In the genomic region with DNA sequence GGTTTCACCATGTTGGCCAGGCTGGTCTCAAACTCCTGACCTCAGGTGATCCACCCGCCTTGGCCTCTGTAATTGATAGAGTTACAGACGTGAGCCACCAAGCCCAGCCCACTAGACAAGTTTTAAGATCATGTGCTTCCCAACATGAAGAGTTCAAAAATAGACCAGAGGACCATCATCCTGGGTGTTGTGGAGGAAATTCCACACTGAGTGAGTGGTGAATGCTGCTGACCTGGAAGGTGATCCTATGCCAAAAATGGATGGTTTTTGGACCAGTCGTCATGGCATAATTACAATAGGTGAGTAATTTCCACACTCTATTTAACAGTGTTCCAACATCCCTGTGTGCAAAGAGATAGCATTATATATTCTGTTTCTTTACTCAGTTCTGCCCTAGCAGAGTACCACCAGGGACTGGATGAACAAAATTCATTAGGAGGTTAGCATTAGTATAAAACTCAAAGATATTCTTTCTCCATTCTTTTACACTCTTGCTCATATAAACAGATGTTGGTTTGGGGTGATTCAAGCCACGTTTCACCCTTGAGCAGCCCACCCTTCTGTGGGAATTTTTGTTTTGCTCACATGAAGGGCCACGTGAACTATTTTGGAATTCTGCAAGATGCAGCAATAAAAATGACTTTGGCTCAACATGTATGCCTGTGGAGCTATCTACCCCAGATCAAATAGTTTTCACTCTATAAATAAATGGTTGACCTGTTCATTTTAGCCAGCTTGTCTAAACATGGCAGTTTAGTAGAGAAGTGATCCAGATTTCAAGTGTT, we compare ENCODE assay signal across 2 cellular contexts.
TF ChIP-seq lines count a peak whose summit lies in the region.

No MANE protein-coding gene starts in this region.

TF ChIP-seq in IMR-90, 13 proteins besides CTCF, POLR2A, EP300 and RAD21:
- TF ChIP-seq NFE2L2 (IDR thresholded peaks at IDR 0.05; ENCODE audit: low read depth, low read length), result no peak
- TF ChIP-seq RFX5 (IDR thresholded peaks at IDR 0.05; ENCODE audit: low read depth, low read length), result no peak
- no peak for TF ChIP-seq RCOR1 (IDR thresholded peaks at IDR 0.05; ENCODE audit: insufficient replicate concordance, low read length)
- TF ChIP-seq, protein P1, sequence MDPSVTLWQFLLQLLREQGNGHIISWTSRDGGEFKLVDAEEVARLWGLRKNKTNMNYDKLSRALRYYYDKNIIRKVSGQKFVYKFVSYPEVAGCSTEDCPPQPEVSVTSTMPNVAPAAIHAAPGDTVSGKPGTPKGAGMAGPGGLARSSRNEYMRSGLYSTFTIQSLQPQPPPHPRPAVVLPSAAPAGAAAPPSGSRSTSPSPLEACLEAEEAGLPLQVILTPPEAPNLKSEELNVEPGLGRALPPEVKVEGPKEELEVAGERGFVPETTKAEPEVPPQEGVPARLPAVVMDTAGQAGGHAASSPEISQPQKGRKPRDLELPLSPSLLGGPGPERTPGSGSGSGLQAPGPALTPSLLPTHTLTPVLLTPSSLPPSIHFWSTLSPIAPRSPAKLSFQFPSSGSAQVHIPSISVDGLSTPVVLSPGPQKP (IDR thresholded peaks at IDR 0.05; ENCODE audit: borderline replicate concordance, low read depth, low read length), result no peak
- no peak for TF ChIP-seq CEBPB (IDR thresholded peaks at IDR 0.05; ENCODE audit: low read depth, low read length)
- no peak for TF ChIP-seq CHD1 (IDR thresholded peaks at IDR 0.05; ENCODE audit: low read depth, low read length)
- TF ChIP-seq SMC3 (IDR thresholded peaks at IDR 0.05; ENCODE audit: low read depth, low read length), result no peak

TF ChIP-seq in HEK293T, 16 proteins besides CTCF, POLR2A, EP300 and RAD21:
- TF ChIP-seq FOXM1 (IDR thresholded peaks at IDR 0.05; ENCODE audit: borderline replicate concordance) (no peak), ELF4 (IDR thresholded peaks at IDR 0.05) (no peak), SUZ12 (IDR thresholded peaks at IDR 0.05) (no peak), ARNT (IDR thresholded peaks at IDR 0.05) (no peak), BHLHE40 (IDR thresholded peaks at IDR 0.05; ENCODE audit: borderline replicate concordance) (no peak), FOXA1 (IDR thresholded peaks at IDR 0.05) (no peak), SP1 (IDR thresholded peaks at IDR 0.05) (no peak), PKNOX1 (IDR thresholded peaks at IDR 0.05) (no peak), NFRKB (IDR thresholded peaks at IDR 0.05) (no peak), ZNF384 (IDR thresholded peaks at IDR 0.05) (no peak), L3MBTL2 (conservative IDR thresholded peaks at IDR 0.05) (no peak), LEF1 (IDR thresholded peaks at IDR 0.05; ENCODE audit: borderline replicate concordance) (no peak), FOXK2 (IDR thresholded peaks at IDR 0.05) (no peak), CTBP1 (IDR thresholded peaks at IDR 0.05; ENCODE audit: borderline replicate concordance) (no peak), TARDBP (IDR thresholded peaks at IDR 0.05) (no peak), HDGF (IDR thresholded peaks at IDR 0.05; ENCODE audit: borderline replicate concordance) (no peak)
TF ChIP-seq in HEK293T: peak in this region for 0.
